In the genomic region with DNA sequence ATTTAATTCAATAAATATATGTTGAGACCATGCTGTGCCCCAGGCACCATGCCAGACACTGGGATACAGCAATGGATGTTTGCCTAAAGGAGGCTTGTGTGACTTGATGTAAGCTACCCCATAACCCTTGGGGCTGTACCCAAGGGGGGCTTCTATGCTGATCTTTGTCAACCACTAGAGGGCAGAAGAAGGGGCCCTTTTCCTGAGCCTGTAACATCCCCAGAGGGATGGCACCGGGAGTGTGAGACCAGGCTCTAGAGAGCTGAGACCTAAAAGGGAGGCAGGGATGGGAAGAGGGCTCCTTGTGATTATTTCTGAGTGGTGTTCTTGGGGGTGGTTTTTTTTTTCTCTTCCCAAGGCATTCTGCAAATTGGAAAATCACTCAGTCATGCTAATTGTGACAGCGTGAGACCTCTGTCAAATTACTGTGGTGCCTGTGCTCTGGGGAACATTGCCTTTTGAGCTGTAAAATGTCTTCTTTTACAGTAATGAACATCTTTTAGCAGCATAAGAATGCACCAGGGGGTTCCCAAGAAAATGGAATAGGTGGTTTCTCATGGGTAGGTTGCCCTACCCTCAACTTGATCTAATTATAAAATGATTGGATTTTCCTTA, we compare ENCODE assay signal across 13 cellular contexts.
DNase-seq lines count a peak whose midpoint lies in the region; FAIRE-seq and TF ChIP-seq lines count a peak whose summit lies in the region.
"Had no signal": no experiment of that assay in that cellular context is flagged by ENCODE, and none has a peak within 500 bp of the region (broad histone marks: within the 10 kb centered on the region; RNA-seq: fewer than 3 reads in every experiment).

No MANE protein-coding gene starts in this region.

- H3T11ph ChIP-seq in H9 (ENCODE audit: low read length) = no peak overlapping the region

- H3K56ac ChIP-seq in H9 (ENCODE audit: insufficient read length, low read depth, low read length) = no peak overlapping the region

- no peak overlapping the region for H2BK15ac ChIP-seq in H9 (ENCODE audit: low read depth, low read length)

- H3K79me2 ChIP-seq in H9 (ENCODE audit: insufficient read depth, low read length) = no peaks in the 10 kb centered on the region

- H3K79me1 ChIP-seq in H9 (ENCODE audit: insufficient read depth, low read depth, low read length, poor library complexity, severe bottlenecking) = no peaks in the 10 kb centered on the region

- no peaks in the 10 kb centered on the region; the same call in 1 of the 2 replicates for H3K27me3 Mint-ChIP-seq in H9 (ENCODE audit: low read depth)
- H3K27me3 Mint-ChIP-seq: T-helper 17 cell had no signal

- H3K9ac ChIP-seq in H9 (ENCODE audit: extremely low read depth, insufficient read length, low read length) = no peak overlapping the region

- H3K4me1 ChIP-seq in H9 (ENCODE audit: insufficient read depth, low read length) (no peaks in the 10 kb centered on the region; the same call in 1 of the 2 replicates), SJCRH30 (no peaks in the 10 kb centered on the region)

- no peak overlapping the region for H4K91ac ChIP-seq in H9 (ENCODE audit: insufficient read length, low read depth, low read length)

- intact Hi-C loops in posterior cingulate gyrus (cut with DNase I) = no loop called here

- peaks cover 18 to 26% of the 10 kb centered on the region in 2 experiments for H3K4me1 Mint-ChIP-seq in H9
- H3K4me1 Mint-ChIP-seq: T-helper 17 cell had no signal

- H2BK20ac ChIP-seq in H9 (ENCODE audit: low read depth, low read length, poor library complexity, severe bottlenecking) = no peak overlapping the region

- peak; percentile 34 for TF ChIP-seq CTCF in D721Med (IDR thresholded peaks at IDR 0.05; ENCODE audit: insufficient read depth, missing control alignments)
- peak; percentile 86 for TF ChIP-seq CTCF in H9 (conservative IDR thresholded peaks at IDR 0.05)
- TF ChIP-seq CTCF in kidney epithelial cell (IDR thresholded peaks at IDR 0.05; ENCODE audit: insufficient read depth, low read length, poor library complexity, severe bottlenecking) = peak; percentile 12

- no peak overlapping the region for H3K23ac ChIP-seq in H9 (ENCODE audit: insufficient read length, low read depth, low read length)

- H3K4me2 ChIP-seq in H9 (ENCODE audit: insufficient read depth, insufficient read length, low read length) = no peak overlapping the region

- H3K27ac Mint-ChIP-seq in H9 = no peak overlapping the region
- H3K27ac Mint-ChIP-seq: activated T-cell treated with anti-CD3 and anti-CD28 coated beads, Interleukin-2, amount 50 U/mL, for 72 hours; T-helper 17 cell had no signal

- no peak overlapping the region for H2BK5ac ChIP-seq in H9 (ENCODE audit: insufficient read length, low read length)

- no peak overlapping the region for H2AFZ ChIP-seq in H9 (ENCODE audit: low read length)

- H2AK5ac ChIP-seq in H9 (ENCODE audit: insufficient read length, low read length) = no peak overlapping the region

- H3K18ac ChIP-seq in H9 (ENCODE audit: insufficient read length, low read depth, low read length) = no peak overlapping the region

- no peaks in the 10 kb centered on the region for H3K23me2 ChIP-seq in H9 (ENCODE audit: insufficient read length, low read depth, low read length, poor library complexity, severe bottlenecking)

- H2BK12ac ChIP-seq in H9 (ENCODE audit: insufficient read length, low read depth, low read length) = no peak overlapping the region

- H3K36me3 ChIP-seq in SJCRH30 (no peaks in the 10 kb centered on the region), kidney epithelial cell (ENCODE audit: control insufficient read depth, insufficient read depth, low read length) (no peaks in the 10 kb centered on the region), MG63 (no peaks in the 10 kb centered on the region)

- no peak overlapping the region for H2BK120ac ChIP-seq in H9 (ENCODE audit: low read depth, low read length, poor library complexity, severe bottlenecking)

- H3K9me3 ChIP-seq in H9 (ENCODE audit: control insufficient read depth, low read depth, low read length) (no peaks in the 10 kb centered on the region), SJCRH30 (replicated peaks) (no peaks in the 10 kb centered on the region), MG63 (no peaks in the 10 kb centered on the region)

- DNase-seq in D721Med (ENCODE audit: insufficient read length, low spot score) (no peak), H9 (peak; percentile 65), SJCRH30 (peak; percentile 28 to 61), kidney epithelial cell (ENCODE audit: low read depth) (no peak), NCI-H2107 treated with DMSO at 0.1 percent for 48 hours (lab: John Stamatoyannopoulos, UW; ENCODE audit: unreplicated experiment) (no peak), MG63 (no peak), hippocampal formation (lab: John Stamatoyannopoulos, UW) (no peak), posterior cingulate gyrus (no peak)
- DNase-seq: cerebellar nuclear complex, GDM1, occipital lobe, T-helper 17 cell had no signal

- H3K4ac ChIP-seq in H9 (ENCODE audit: low read depth, low read length) = no peak overlapping the region

- no peak overlapping the region for H4K8ac ChIP-seq in H9 (replicated peaks; ENCODE audit: insufficient read length, low read depth, low read length)

- no peak overlapping the region for H3K14ac ChIP-seq in H9 (ENCODE audit: insufficient read depth, low read length)

- H3K27me3 ChIP-seq in H9 (ENCODE audit: insufficient read depth, low read length) (no peaks in the 10 kb centered on the region), SJCRH30 (no peaks in the 10 kb centered on the region), kidney epithelial cell (ENCODE audit: control insufficient read depth, insufficient read depth, low read length) (no peaks in the 10 kb centered on the region), MG63 (no peaks in the 10 kb centered on the region)

- no peak for FAIRE-seq in D721Med (lab: Jason Lieb, UNC)

- WGBS in H9 (ENCODE audit: extremely low coverage, insufficient read length, low lambda C conversion rate) = no CpG with 5 or more reads among the region's 2 CpGs

- H3K36me3 Mint-ChIP-seq in H9 (ENCODE audit: insufficient read depth in 1 of 3, low read depth in 3 of 3) = peaks cover 0 to 1% (median 0%) of the 10 kb centered on the region in 3 experiments; a peak in 2 of 7 replicates

- H3K9me3 Mint-ChIP-seq in H9 = peaks cover 5% of the 10 kb centered on the region in 2 experiments; a peak in 4 of 5 replicates
- H3K9me3 Mint-ChIP-seq: activated T-cell treated with anti-CD3 and anti-CD28 coated beads, Interleukin-2, amount 50 U/mL, for 72 hours had no signal

- H3K27ac ChIP-seq in H9 (ENCODE audit: insufficient read length, low read depth, low read length) = no peak overlapping the region
- H3K27ac ChIP-seq in SJCRH30 = no peak overlapping the region

- no peak overlapping the region for H3K4me3 Mint-ChIP-seq in H9
- H3K4me3 Mint-ChIP-seq: activated T-cell treated with anti-CD3 and anti-CD28 coated beads, Interleukin-2, amount 50 U/mL, for 72 hours; T-helper 17 cell had no signal

- no peaks in the 10 kb centered on the region for H4K20me1 ChIP-seq in H9 (ENCODE audit: control insufficient read depth, insufficient read depth, insufficient read length)

- no peak overlapping the region for H4K5ac ChIP-seq in H9 (ENCODE audit: insufficient read length, low read depth, low read length)

- H3K4me3 ChIP-seq in SJCRH30 (no peak overlapping the region), kidney epithelial cell (ENCODE audit: low read depth, low read length) (no peak overlapping the region), MG63 (no peak overlapping the region)

Comparison
In these comparisons a context has a peak if more than half of its experiments do, and no peak if none do; other contexts are left out.
1. DNase-seq: peak in H9 (single experiment) and SJCRH30 (2 of 2); none in D721Med (single experiment), kidney epithelial cell (single experiment), NCI-H2107 treated with DMSO at 0.1 percent for 48 hours (single experiment), MG63 (single experiment), hippocampal formation (0 of 2) and posterior cingulate gyrus (0 of 10).
2. CTCF ChIP-seq: peak in every context shown above with its lines; median percentile 86 in H9; 34 in D721Med; 12 in kidney epithelial cell.